Comparison of ENCODE assay signal across 10 cellular contexts in genomic region chr18:75226956-75227316, GRCh38. TPM values are rescaled to one million over a fixed set of nuclear protein-coding genes. Genes with fewer than 3 reads are reported as not detected.
DNase-seq lines count a peak whose midpoint lies in the region; ATAC-seq and TF ChIP-seq lines count a peak whose summit lies in the region.
"Had no signal": no experiment of that assay in that cellular context is flagged by ENCODE, and none has a peak within 500 bp of the region (broad histone marks: within the 10 kb centered on the region; RNA-seq: fewer than 3 reads in every experiment).

No MANE protein-coding gene starts in this region.

- no peaks in the 10 kb centered on the region for H3K27me3 Mint-ChIP-seq in activated T-cell treated with anti-CD3 and anti-CD28 coated beads, Interleukin-2, amount 50 U/mL, for 72 hours (ENCODE audit: low read depth)
- H3K27me3 Mint-ChIP-seq in nephron progenitor cell (ENCODE audit: low read depth, poor library complexity): no peaks in the 10 kb centered on the region

- H3K9me3 ChIP-seq in uterus: no peaks in the 10 kb centered on the region
- no peaks in the 10 kb centered on the region for H3K9me3 ChIP-seq in effector memory CD4-positive, alpha-beta T cell (ENCODE audit: control insufficient read depth, low read length)

- H3K36me3 Mint-ChIP-seq in activated T-cell treated with anti-CD3 and anti-CD28 coated beads, Interleukin-2, amount 50 U/mL, for 72 hours (ENCODE audit: insufficient read depth in 2 of 2): peaks cover 0 to 3% of the 10 kb centered on the region in 2 donors
- peaks cover 23% of the 10 kb centered on the region for H3K36me3 Mint-ChIP-seq in nephron progenitor cell (ENCODE audit: low read depth)

- no peaks in the 10 kb centered on the region for H3K36me3 ChIP-seq in uterus
- no peaks in the 10 kb centered on the region for H3K36me3 ChIP-seq in effector memory CD4-positive, alpha-beta T cell (ENCODE audit: control insufficient read depth, insufficient read depth, low read length)

- H3K27ac Mint-ChIP-seq in activated T-cell treated with anti-CD3 and anti-CD28 coated beads, Interleukin-2, amount 50 U/mL, for 72 hours: no peak overlapping the region
- peak overlapping the region; percentile 98 for H3K27ac Mint-ChIP-seq in nephron progenitor cell

- no peak for TF ChIP-seq POLR2A in uterus (IDR thresholded peaks at IDR 0.05)

- H3K4me3 Mint-ChIP-seq in activated T-cell treated with anti-CD3 and anti-CD28 coated beads, Interleukin-2, amount 50 U/mL, for 72 hours: peak overlapping the region; percentile 18 to 62
- H3K4me3 Mint-ChIP-seq in nephron progenitor cell: peak overlapping the region; percentile 69
- H3K4me3 Mint-ChIP-seq: activated T-cell treated with anti-CD3 and anti-CD28 coated beads, Interleukin-2, amount 50 U/mL, for 4 hours had no signal

- TF ChIP-seq CTCF in fibroblast of villous mesenchyme (IDR thresholded peaks at IDR 0.05; ENCODE audit: insufficient read depth, low read depth, low read length) (no peak), nephron progenitor cell (IDR thresholded peaks at IDR 0.05) (no peak), uterus (IDR thresholded peaks at IDR 0.05) (no peak)

- no peak for DNase-seq in activated T-cell treated with anti-CD3 and anti-CD28 coated beads, Interleukin-2, amount 50 U/mL, for 72 hours
- no peak for DNase-seq in activated T-cell treated with anti-CD3 and anti-CD28 coated beads, Interleukin-2, amount 50 U/mL, for 1 hour
- DNase-seq in fibroblast of villous mesenchyme (ENCODE audit: low read depth): no peak
- no peak for DNase-seq in nephron progenitor cell
- DNase-seq in uterus: no peak
- DNase-seq in UCSD-AML1 (lab: John Stamatoyannopoulos, UW; ENCODE audit: unreplicated experiment): no peak
- no peak for DNase-seq in effector memory CD4-positive, alpha-beta T cell
- no peak for DNase-seq in NCI-H1105 treated with DMSO at 0.1 percent for 48 hours (lab: John Stamatoyannopoulos, UW)
- DNase-seq: activated T-cell treated with anti-CD3 and anti-CD28 coated beads, Interleukin-2, amount 50 U/mL, for 4 hours; NCI-H187 had no signal

- peaks cover 30% of the 10 kb centered on the region for H3K4me1 Mint-ChIP-seq in activated T-cell treated with anti-CD3 and anti-CD28 coated beads, Interleukin-2, amount 50 U/mL, for 72 hours (ENCODE audit: low read depth)
- peaks cover 98% of the 10 kb centered on the region for H3K4me1 Mint-ChIP-seq in nephron progenitor cell

- ATAC-seq in activated T-cell treated with anti-CD3 and anti-CD28 coated beads, Interleukin-2, amount 50 U/mL, for 72 hours (replicated peaks in 1 of 2): peak in 1 of 2 donors; percentile 4

- H3K4me3 ChIP-seq in fibroblast of villous mesenchyme (ENCODE audit: low read depth, low read length): peak overlapping the region; percentile 38
- peak overlapping the region in 1 of 2 donors; percentile 9 for H3K4me3 ChIP-seq in uterus
- no peak overlapping the region for H3K4me3 ChIP-seq in effector memory CD4-positive, alpha-beta T cell (ENCODE audit: insufficient read depth, low read depth, low read length, poor library complexity, severe bottlenecking)

- H3K4me1 ChIP-seq in uterus: no peaks in the 10 kb centered on the region
- H3K4me1 ChIP-seq in effector memory CD4-positive, alpha-beta T cell (ENCODE audit: control insufficient read depth, insufficient read depth, low read length, poor library complexity, severe bottlenecking): peaks cover 7% of the 10 kb centered on the region

- no peaks in the 10 kb centered on the region for H3K27me3 ChIP-seq in uterus
- no peaks in the 10 kb centered on the region for H3K27me3 ChIP-seq in effector memory CD4-positive, alpha-beta T cell (replicated peaks; ENCODE audit: control insufficient read depth, insufficient read depth, low read length, poor library complexity, severe bottlenecking)

- intact Hi-C loops in uterus (cut with DNase I; ENCODE audit: low total_unique reads): no loop called here

- peak overlapping the region; percentile 7 to 62 for H3K27ac ChIP-seq in uterus
- H3K27ac ChIP-seq in effector memory CD4-positive, alpha-beta T cell (ENCODE audit: insufficient read depth, low read length, poor library complexity, severe bottlenecking): no peak overlapping the region

- no peaks in the 10 kb centered on the region for H3K9me3 Mint-ChIP-seq in activated T-cell treated with anti-CD3 and anti-CD28 coated beads, Interleukin-2, amount 50 U/mL, for 72 hours
- H3K9me3 Mint-ChIP-seq in nephron progenitor cell: no peaks in the 10 kb centered on the region
- H3K9me3 Mint-ChIP-seq: activated T-cell treated with anti-CD3 and anti-CD28 coated beads, Interleukin-2, amount 50 U/mL, for 4 hours had no signal

RNA-seq across cellular contexts. Expression of gene TSHZ1, which starts 16.3 kb away (rescaled TPM):
- total RNA-seq in activated T-cell treated with anti-CD3 and anti-CD28 coated beads, Interleukin-2, amount 50 U/mL, for 72 hours: 10 to 100 TPM; 18.1 to 19.2 TPM
- 11.9 and 13.4 TPM in 2 replicates for total RNA-seq in fibroblast of villous mesenchyme
- 10 to 100 TPM in 3 of 4 donors, 1 to 10 TPM in 1; 10.0 to 31.9 (median 21.4) TPM for total RNA-seq in uterus

RNA-seq across cellular contexts. Expression of gene PTGR3, which starts 18.0 kb away (rescaled TPM):
- total RNA-seq in activated T-cell treated with anti-CD3 and anti-CD28 coated beads, Interleukin-2, amount 50 U/mL, for 72 hours: 10 to 100 TPM; 40.4 to 41.8 TPM
- total RNA-seq in fibroblast of villous mesenchyme (11.6 and 12.1 TPM in 2 replicates), uterus (10 to 100 TPM in 3 of 4 donors, 1 to 10 TPM in 1; 4.9 to 30.8 (median 21.7) TPM)
